8 cellular contexts compared by ENCODE assay signal in genomic region chr19:18522124-18522861, GRCh38. TPM values are rescaled to one million over a fixed set of nuclear protein-coding genes. Genes with fewer than 3 reads are reported as not detected.
A peak's percentile ranks its signal among the peaks of the same experiment; 100 is the strongest.
DNase-seq lines count a peak whose midpoint lies in the region; ATAC-seq and TF ChIP-seq lines count a peak whose summit lies in the region.

No MANE protein-coding gene starts in this region.

- H3K36me3 Mint-ChIP-seq in dendritic cell treated with granulocyte-macrophage colony-stimulating factor and Interleukin-4, amounts not matched to agents 40 ng/mL and 50 ng/mL, for 4 days (ENCODE audit: low read depth) = peaks cover 39% of the 10 kb centered on the region

- peak overlapping the region; percentile 88 for H3K27ac Mint-ChIP-seq in dendritic cell treated with granulocyte-macrophage colony-stimulating factor and Interleukin-4, amounts not matched to agents 40 ng/mL and 50 ng/mL, for 4 days

- peak overlapping the region; percentile 92 to 95 for H3K27ac ChIP-seq in left lung

- H3K27me3 Mint-ChIP-seq in dendritic cell treated with granulocyte-macrophage colony-stimulating factor and Interleukin-4, amounts not matched to agents 40 ng/mL and 50 ng/mL, for 4 days = no peaks in the 10 kb centered on the region

- no peaks in the 10 kb centered on the region for H3K27me3 ChIP-seq in left lung

- peaks cover 38% of the 10 kb centered on the region for H3K4me1 Mint-ChIP-seq in dendritic cell treated with granulocyte-macrophage colony-stimulating factor and Interleukin-4, amounts not matched to agents 40 ng/mL and 50 ng/mL, for 4 days (ENCODE audit: low read depth)

- intact Hi-C loops in dendritic cell treated with granulocyte-macrophage colony-stimulating factor and Interleukin-4, amounts not matched to agents 40 ng/mL and 50 ng/mL, for 4 days (cut with micrococcal nuclease) = loop anchor here (1.0 to 5.0 kb wide), 6 partner anchors 21 to 114 kb away; partner anchors contain the start of genes FKBP8, KXD1, REX1BD and UBA52
- intact Hi-C loops in left lung (cut with DNase I) = no loop called here

- H3K9me3 ChIP-seq in left lung = no peaks in the 10 kb centered on the region

- peak overlapping the region; percentile 90 for H3K4me3 Mint-ChIP-seq in dendritic cell treated with granulocyte-macrophage colony-stimulating factor and Interleukin-4, amounts not matched to agents 40 ng/mL and 50 ng/mL, for 4 days

- ATAC-seq in GM19372 (IDR thresholded peaks at IDR 0.05; ENCODE audit: low read depth, unreplicated experiment) (peak; percentile 88), HG03521 (IDR thresholded peaks at IDR 0.05; ENCODE audit: unreplicated experiment) (peak; percentile 76), left lung (peak; percentile 92)

- TF ChIP-seq CTCF in left lung (IDR thresholded peaks at IDR 0.05) = peak in 1 of 2 donors; percentile 37

- H3K4me1 ChIP-seq in left lung = peaks cover 17 to 35% of the 10 kb centered on the region in 2 donors

- no peaks in the 10 kb centered on the region for H3K9me3 Mint-ChIP-seq in dendritic cell treated with granulocyte-macrophage colony-stimulating factor and Interleukin-4, amounts not matched to agents 40 ng/mL and 50 ng/mL, for 4 days

- DNase-seq in C1 segment of cervical spinal cord (lab: John Stamatoyannopoulos, UW) = peak; percentile 95 to 100 (median 100)
- peak; percentile 100 for DNase-seq in NCI-H69 (lab: John Stamatoyannopoulos, UW)
- peak; percentile 100 for DNase-seq in activated CD4-positive, alpha-beta T cell treated with anti-CD3 and anti-CD28 coated beads, Interleukin-2, amount 50 U/mL, for 1 hour
- DNase-seq in left lung = peak; percentile 100
- peak; percentile 100 for DNase-seq in stimulated activated CD4-positive, alpha-beta T cell treated with anti-CD3 and anti-CD28 coated beads, Interleukin-2, amount 100 ng/mL, for 48 hours

- H3K4me3 ChIP-seq in left lung = peak overlapping the region; percentile 81 to 99

- H3K36me3 ChIP-seq in left lung = no peaks in the 10 kb centered on the region

RNA-seq across cellular contexts. Expression of gene ELL, which starts 0.4 kb away (rescaled TPM):
- total RNA-seq in left lung = 10 to 100 TPM; 13.3 to 22.9 TPM

RNA-seq across cellular contexts. Expression of gene FKBP8, which starts 21.1 kb away (rescaled TPM):
- total RNA-seq in left lung = 100 to 1,000 TPM; 176 to 195 TPM

RNA-seq across cellular contexts. Expression of gene KXD1, which starts 35.4 kb away (rescaled TPM):
- total RNA-seq in left lung = 10 to 100 TPM; 68.9 to 86.2 TPM

RNA-seq across cellular contexts. Expression of gene UBA52, which starts 49.4 kb away (rescaled TPM):
- 100 to 1,000 TPM; 922 to 971 TPM for total RNA-seq in left lung

Comparison
In these comparisons a context has a peak if more than half of its experiments do, and no peak if none do; other contexts are left out.
1. Peak in every context shown above with its lines: DNase-seq, ATAC-seq, H3K4me3 ChIP-seq and H3K27ac ChIP-seq.